9 cellular contexts compared by ENCODE assay signal in the genomic region with DNA sequence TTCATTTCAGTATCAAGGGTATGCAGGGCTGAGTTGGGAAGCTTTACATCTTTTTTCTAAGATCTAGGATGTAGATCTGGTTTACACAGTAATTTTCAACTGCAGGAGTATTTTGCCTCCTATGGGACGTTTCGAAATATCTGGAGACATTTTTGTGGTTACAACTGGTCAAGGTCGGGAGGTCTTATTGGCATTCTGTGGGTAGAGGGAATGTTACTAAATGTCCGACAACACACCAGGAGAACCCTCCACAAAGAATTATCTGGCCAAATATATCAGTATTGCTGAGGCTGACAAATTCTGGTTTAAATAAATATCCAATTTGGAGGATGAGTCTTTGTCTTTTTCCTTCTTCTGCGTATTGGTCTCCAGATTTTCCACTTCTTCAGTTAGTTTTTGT. TPM values are rescaled to one million over a fixed set of nuclear protein-coding genes. Genes with fewer than 3 reads are reported as not detected.
"Had no signal": no experiment of that assay in that cellular context is flagged by ENCODE, and none has a peak within 500 bp of the region (broad histone marks: within the 10 kb centered on the region; RNA-seq: fewer than 3 reads in every experiment).

No MANE protein-coding gene starts in this region.

RNA-seq across cellular contexts. Expression of gene GOLGA8J, which starts 1.9 kb away (rescaled TPM):
- total RNA-seq: dermis microvascular lymphatic vessel endothelial cell, lower leg skin, mesenteric fat pad, stomach, upper lobe of left lung had no signal
- polyA plus RNA-seq: adrenal gland, stomach had no signal

RNA-seq across cellular contexts. Expression of gene GOLGA8T, which starts 54.0 kb away (rescaled TPM):
- total RNA-seq: activated B cell treated with CpG ODN at 0.5 μM for 24 hours; activated T-cell treated with anti-CD3 and anti-CD28 coated beads, Interleukin-2, amount 50 U/mL, for 4 hours; mesenteric fat pad; prostate gland; stomach had no signal
- polyA plus RNA-seq: stomach had no signal
